In the genomic region with DNA sequence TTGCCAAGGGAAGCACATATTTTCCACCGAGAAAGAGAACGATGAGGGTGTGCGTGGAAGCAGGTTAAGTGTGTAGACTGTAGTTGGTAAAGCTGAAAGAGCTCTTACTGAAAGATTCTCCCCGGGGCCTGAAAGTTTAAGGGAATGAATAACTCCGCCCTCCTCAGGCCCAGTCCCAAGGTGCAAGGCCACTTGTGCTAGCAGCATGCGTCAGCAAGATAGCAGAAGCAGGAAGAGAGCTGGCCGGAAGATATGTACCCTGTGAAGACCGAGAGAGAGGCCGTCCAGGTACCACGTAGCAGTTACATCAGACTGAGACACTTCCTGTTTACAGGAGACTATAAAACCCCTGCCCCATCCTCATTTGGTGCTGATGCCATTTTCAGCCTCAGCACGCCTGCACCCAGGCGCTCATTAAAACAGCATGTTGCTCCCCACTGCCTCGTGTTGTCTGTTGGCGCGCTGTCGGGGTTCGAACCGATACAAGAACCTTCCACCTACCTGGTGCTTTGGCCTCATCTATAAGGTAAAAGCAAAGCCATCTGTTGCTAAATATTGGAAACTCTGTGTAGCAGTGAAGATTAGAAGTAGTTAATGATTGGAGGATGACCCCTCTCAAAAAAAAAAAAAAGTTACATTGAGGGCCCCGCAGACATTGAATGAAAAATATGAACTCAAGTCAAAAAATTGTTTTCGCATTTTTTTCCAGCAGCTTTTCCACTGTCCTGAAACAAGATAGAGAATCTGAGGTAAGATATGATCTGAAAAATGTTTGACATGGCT, we compare ENCODE assay signal across 35 cellular contexts. TPM values are rescaled to one million over a fixed set of nuclear protein-coding genes. Genes with fewer than 3 reads are reported as not detected.
A peak's percentile ranks its signal among the peaks of the same experiment; 100 is the strongest.
DNase-seq lines count a peak whose midpoint lies in the region; ATAC-seq, FAIRE-seq and TF ChIP-seq lines count a peak whose summit lies in the region.
"Had no signal": no experiment of that assay in that cellular context is flagged by ENCODE, and none has a peak within 500 bp of the region (broad histone marks: within the 10 kb centered on the region; RNA-seq: fewer than 3 reads in every experiment).

No MANE protein-coding gene starts in this region.

- no peak for ATAC-seq in GM21367 (IDR thresholded peaks at IDR 0.05; ENCODE audit: unreplicated experiment)
- no peak for ATAC-seq in GM21737 (IDR thresholded peaks at IDR 0.05; ENCODE audit: unreplicated experiment)
- ATAC-seq: GM12878, heart left ventricle, left cardiac atrium had no signal

- POLR2A ChIA-PET in endothelial cell of umbilical vein (lab: Charles Lee): no interaction called here

- H3K4ac ChIP-seq in mesendoderm (ENCODE audit: low read depth, low read length): no peak overlapping the region

- H4K5ac ChIP-seq in mesendoderm (ENCODE audit: low read length): no peak overlapping the region

- FAIRE-seq in endothelial cell of umbilical vein (lab: Jason Lieb, UNC): no peak
- FAIRE-seq: astrocyte, D721Med, GM12878, urothelium cell line had no signal

- WGBS in mesendoderm (ENCODE audit: extremely low coverage, insufficient coverage, low lambda C conversion rate): no CpG with 5 or more reads among the region's 20 CpGs

- no peak overlapping the region for H3K56ac ChIP-seq in mesendoderm (ENCODE audit: low read length)

- H3K4me3 ChIP-seq in ACC112 (ENCODE audit: low read depth, low read length) (no peak overlapping the region), Peyer's patch (no peak overlapping the region), endothelial cell of umbilical vein (replicated peaks in 1 of 3; ENCODE audit: insufficient read depth in 1 of 3, low read depth in 1 of 3, low read length in 3 of 3) (no peak overlapping the region), mesendoderm (ENCODE audit: low read length) (no peak overlapping the region)
- H3K4me3 ChIP-seq: coronary artery, GM12878, heart left ventricle, neural progenitor cell, right atrium auricular region, suprapubic skin had no signal

- no peak overlapping the region for H2BK120ac ChIP-seq in mesendoderm (ENCODE audit: low read depth, low read length)

- dilution Hi-C loops in endothelial cell of umbilical vein (cut with MboI; ENCODE audit: extremely low pct_ligation_motif_present, low sequenced_read_pairs): no loop called here

- no peak overlapping the region for H3K9ac ChIP-seq in endothelial cell of umbilical vein (replicated peaks; ENCODE audit: extremely low read depth, insufficient read depth, low read length)
- no peak overlapping the region for H3K9ac ChIP-seq in mesendoderm (ENCODE audit: low read length)
- H3K9ac ChIP-seq: KMS-11, neural progenitor cell had no signal

- no peaks in the 10 kb centered on the region for H3K9me1 ChIP-seq in endothelial cell of umbilical vein (replicated peaks; ENCODE audit: control insufficient read depth, extremely low read depth, insufficient read depth, low read length)

- H2AFZ ChIP-seq in ACC112 (ENCODE audit: low read length, unreplicated experiment): peak overlapping the region; percentile 67
- peak overlapping the region; percentile 23 for H2AFZ ChIP-seq in endothelial cell of umbilical vein (ENCODE audit: low read depth, low read length)
- H2AFZ ChIP-seq: neural progenitor cell had no signal

- H2BK5ac ChIP-seq in mesendoderm (ENCODE audit: low read length): no peak overlapping the region

- no peak overlapping the region for H2AK5ac ChIP-seq in mesendoderm (ENCODE audit: low read length)

- H3K27ac ChIP-seq in ACC112 (ENCODE audit: low read depth, low read length) (no peak overlapping the region), Peyer's patch (peak overlapping the region in 3 of 4 donors; percentile 41 to 70 (median 62)), endothelial cell of umbilical vein (ENCODE audit: insufficient read depth, low read depth, low read length) (no peak overlapping the region), mesendoderm (ENCODE audit: low read depth, low read length) (no peak overlapping the region)
- H3K27ac ChIP-seq: coronary artery, KMS-11, neural progenitor cell, right atrium auricular region, suprapubic skin, VCaP had no signal

- H3K79me2 ChIP-seq in ACC112 (ENCODE audit: control insufficient read depth, insufficient read depth, low read length, unreplicated experiment): no peaks in the 10 kb centered on the region
- no peaks in the 10 kb centered on the region for H3K79me2 ChIP-seq in endothelial cell of umbilical vein (ENCODE audit: control insufficient read depth, insufficient read depth, low read length)
- H3K79me2 ChIP-seq in mesendoderm (ENCODE audit: control insufficient read depth, insufficient read depth, low read length): no peaks in the 10 kb centered on the region

- TF ChIP-seq POLR2A in Peyer's patch (IDR thresholded peaks at IDR 0.05): peak in 1 of 2 donors; percentile 45
- no peak for TF ChIP-seq POLR2A in endothelial cell of umbilical vein (IDR thresholded peaks at IDR 0.05; ENCODE audit: low read depth, low read length)

- H3K4me2 ChIP-seq in endothelial cell of umbilical vein (ENCODE audit: insufficient read depth, low read length) (no peak overlapping the region), mesendoderm (ENCODE audit: low read length) (no peak overlapping the region)
- H3K4me2 ChIP-seq: KMS-11, neural progenitor cell had no signal

- H3K18ac ChIP-seq in mesendoderm (ENCODE audit: low read length): no peak overlapping the region

- DNase-seq in Peyer's patch (peak in 2 of 3 donors; percentile 76 to 83), endothelial cell of umbilical vein (ENCODE audit: low read depth, low spot score) (no peak), mesendoderm (peak; percentile 21), anterior cingulate cortex (lab: John Stamatoyannopoulos, UW) (no peak), NCI-H345 treated with DMSO at 0.1 percent for 48 hours (lab: John Stamatoyannopoulos, UW; ENCODE audit: unreplicated experiment) (no peak)
- DNase-seq: activated CD4-positive, alpha-beta T cell treated with anti-CD3 and anti-CD28 coated beads for 48 hours; activated CD8-positive, alpha-beta memory T cell treated with anti-CD3 and anti-CD28 coated beads for 24 hours; activated effector memory CD4-positive, alpha-beta T cell treated with anti-CD3 and anti-CD28 coated beads, Interleukin-2, amount 50 U/mL, for 16 hours; AML-193; effector CD8-positive, alpha-beta T cell; EL; heart left ventricle; left cardiac atrium; MM.1S; NCI-H1436; NCI-H2081; NCI-H2227 treated with DMSO at 0.1 percent for 48 hours; NCI-H526 treated with DMSO at 0.1 percent for 48 hours; SHP77; stimulated activated CD4-positive, alpha-beta T cell treated with anti-CD3 and anti-CD28 coated beads, Interleukin-1b, Interleukin-23, amount 100 ng/mL, for 48 hours; stimulated activated naive CD4-positive, alpha-beta T cell treated with Interleukin-2 at 50 U/mL for 16 hours; T-helper 2 cell had no signal

- no peaks in the 10 kb centered on the region for H3K79me1 ChIP-seq in mesendoderm (ENCODE audit: low read length)

- intact Hi-C loops in endothelial cell of umbilical vein (cut with micrococcal nuclease): no loop called here

- no TSS peak for BruUV-seq in endothelial cell of umbilical vein (replicated peaks; lab: Mats Ljungman, UMichigan)

- no peak for TF ChIP-seq CTCF in Peyer's patch (IDR thresholded peaks at IDR 0.05)
- no peak for TF ChIP-seq CTCF in endothelial cell of umbilical vein (IDR thresholded peaks at IDR 0.05; ENCODE audit: extremely low read depth in 1 of 2, insufficient read depth in 1 of 2, low read depth in 1 of 2, low read length in 2 of 2)

- H3K9me3 ChIP-seq in Peyer's patch: no peaks in the 10 kb centered on the region
- no peaks in the 10 kb centered on the region for H3K9me3 ChIP-seq in endothelial cell of umbilical vein (replicated peaks; ENCODE audit: control insufficient read depth, insufficient read depth, low read length)
- H3K9me3 ChIP-seq: heart left ventricle, right atrium auricular region, suprapubic skin had no signal

- H3K4me1 ChIP-seq in ACC112 (ENCODE audit: control insufficient read depth, insufficient read depth, low read length, unreplicated experiment) (peaks cover 32% of the 10 kb centered on the region), Peyer's patch (peaks cover 0 to 21% (median 2%) of the 10 kb centered on the region in 4 donors), endothelial cell of umbilical vein (ENCODE audit: control insufficient read depth, extremely low read depth, insufficient read depth, low read length) (peaks cover 16% of the 10 kb centered on the region), mesendoderm (ENCODE audit: control insufficient read depth, low read depth, low read length) (no peaks in the 10 kb centered on the region)
- H3K4me1 ChIP-seq: right atrium auricular region had no signal

- CTCF ChIA-PET in endothelial cell of umbilical vein (lab: Charles Lee): interaction anchor here (1.0 to 1.9 kb wide), 3 partner anchors 23 to 84 kb away, joined by 3 to 5 read pairs (median 4); no protein-coding TSS in a partner anchor

- H3K36me3 ChIP-seq in ACC112 (ENCODE audit: insufficient read depth, low read length) (no peaks in the 10 kb centered on the region), Peyer's patch (no peaks in the 10 kb centered on the region), endothelial cell of umbilical vein (ENCODE audit: control insufficient read depth in 2 of 2, extremely low read depth in 1 of 2, insufficient read depth in 2 of 2, low read length in 2 of 2) (no peaks in the 10 kb centered on the region), mesendoderm (ENCODE audit: control insufficient read depth, insufficient read depth, low read length) (no peaks in the 10 kb centered on the region)
- H3K36me3 ChIP-seq: heart left ventricle, neural progenitor cell, right atrium auricular region, suprapubic skin had no signal

- no peak overlapping the region for H2BK15ac ChIP-seq in mesendoderm (replicated peaks; ENCODE audit: low read depth)

- no peak overlapping the region for H4K8ac ChIP-seq in mesendoderm (ENCODE audit: low read depth, low read length)

- no peaks in the 10 kb centered on the region for H4K20me1 ChIP-seq in endothelial cell of umbilical vein (replicated peaks; ENCODE audit: control insufficient read depth, extremely low read depth, insufficient read depth, low read length)

- H3K23ac ChIP-seq in mesendoderm (ENCODE audit: low read length): no peak overlapping the region

- H3K27me3 ChIP-seq in ACC112 (ENCODE audit: insufficient read depth, low read length): no peaks in the 10 kb centered on the region
- no peaks in the 10 kb centered on the region for H3K27me3 ChIP-seq in Peyer's patch
- peaks cover 4 to 12% of the 10 kb centered on the region in 2 experiments for H3K27me3 ChIP-seq in endothelial cell of umbilical vein (ENCODE audit: control insufficient read depth in 2 of 2, insufficient read depth in 2 of 2, low read length in 2 of 2)
- H3K27me3 ChIP-seq in mesendoderm (ENCODE audit: insufficient read depth, low read length, poor library complexity): no peaks in the 10 kb centered on the region
- H3K27me3 ChIP-seq: neural progenitor cell, right atrium auricular region, suprapubic skin had no signal

RNA-seq across cellular contexts. Expression of a gene that starts 18.6 kb away (rescaled TPM):
- 10 to 100 TPM; 51.2 to 93.6 (median 82.5) TPM for total RNA-seq in Peyer's patch
- total RNA-seq in endothelial cell of umbilical vein: 9.6 and 11.5 TPM in 2 replicates
- polyA plus RNA-seq in endothelial cell of umbilical vein: 3.0 and 3.7 TPM in 2 replicates
- polyA plus RNA-seq in endothelial cell of umbilical vein (2011; cell fraction: cytosol; rRNA removed): 2.8 and 3.3 TPM in 2 replicates
- 12.0 and 14.8 TPM in 2 replicates for polyA plus RNA-seq in endothelial cell of umbilical vein (2011; cell fraction: nucleus; rRNA removed)
- 4.6 and 5.3 TPM in 2 replicates for polyA plus RNA-seq in endothelial cell of umbilical vein (2012)
- polyA minus RNA-seq in endothelial cell of umbilical vein: 16.8 and 20.4 TPM in 2 replicates
- polyA minus RNA-seq in endothelial cell of umbilical vein (2011; cell fraction: cytosol; rRNA and poly(A)+ RNA removed): 6.7 TPM
- 47.3 and 56.8 TPM in 2 replicates for polyA minus RNA-seq in endothelial cell of umbilical vein (2011; cell fraction: nucleus; rRNA and poly(A)+ RNA removed)
- 16.8 TPM for polyA plus RNA-seq in mesendoderm (2013, experiment 1 of 2)
- 17.0 TPM for polyA plus RNA-seq in mesendoderm (2013, experiment 2 of 2)

Comparison
In these comparisons a context has a peak if more than half of its experiments do, and no peak if none do; other contexts are left out.
1. H3K27ac ChIP-seq: peak in Peyer's patch (3 of 4); none in ACC112 (single experiment), endothelial cell of umbilical vein (single experiment) and mesendoderm (single experiment).
2. DNase-seq: peak in Peyer's patch (2 of 3) and mesendoderm (single experiment); none in endothelial cell of umbilical vein (single experiment), anterior cingulate cortex (0 of 58) and NCI-H345 treated with DMSO at 0.1 percent for 48 hours (single experiment).